23 cellular contexts compared by ENCODE assay signal in the genomic region with DNA sequence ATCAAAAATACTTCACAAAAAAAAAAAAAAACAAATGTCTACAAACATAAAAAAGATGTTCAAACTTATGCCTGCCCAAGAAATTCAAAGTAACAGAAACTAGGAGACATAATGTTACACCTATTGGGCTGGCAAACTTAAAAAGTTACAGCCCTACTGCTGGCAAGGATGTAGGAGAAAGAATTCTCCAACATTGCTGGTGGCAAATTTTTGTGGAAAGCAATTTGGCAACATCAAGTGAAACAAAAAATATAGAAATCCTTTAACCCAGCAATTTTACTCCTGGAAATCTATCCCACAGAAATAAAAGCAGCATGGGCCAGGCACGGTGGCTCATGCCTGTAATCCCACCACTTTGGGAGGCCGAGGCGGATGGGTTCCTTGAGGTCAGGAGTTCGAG.
DNase-seq lines count a peak whose midpoint lies in the region; ATAC-seq and TF ChIP-seq lines count a peak whose summit lies in the region.
"Had no signal": no experiment of that assay in that cellular context is flagged by ENCODE, and none has a peak within 500 bp of the region (broad histone marks: within the 10 kb centered on the region; RNA-seq: fewer than 3 reads in every experiment).

No MANE protein-coding gene starts in this region.

- intact Hi-C loops in MCF 10A (cut with micrococcal nuclease), result no loop called here
- intact Hi-C loops in mammary epithelial cell (cut with micrococcal nuclease), result no loop called here
- intact Hi-C loops in left ventricle myocardium inferior (cut with micrococcal nuclease), result no loop called here
- intact Hi-C loops in posterior vena cava (cut with DNase I), result no loop called here

- H3K9ac ChIP-seq in mammary epithelial cell (ENCODE audit: insufficient read depth, low read length), result no peak overlapping the region
- H3K9ac ChIP-seq: SK-N-SH had no signal

- H3K9me3 ChIP-seq in mammary epithelial cell (replicated peaks; ENCODE audit: insufficient read depth, low read length) (no peaks in the 10 kb centered on the region), left ventricle myocardium inferior (replicated peaks) (peaks cover 3% of the 10 kb centered on the region)
- H3K9me3 ChIP-seq: SK-N-SH had no signal

- H2AFZ ChIP-seq in mammary epithelial cell (ENCODE audit: low read depth, low read length), result no peak overlapping the region

- CTCF ChIA-PET in MCF 10A (lab: Yijun Ruan, JAX), result no interaction called here
- CTCF ChIA-PET in mammary epithelial cell (lab: Charles Lee; ENCODE audit: low non-redundant PET), result no interaction called here

- H3K9me3 Mint-ChIP-seq in MCF 10A (ENCODE audit: unreplicated experiment), result no peaks in the 10 kb centered on the region
- no peaks in the 10 kb centered on the region for H3K9me3 Mint-ChIP-seq in chondrocyte (ENCODE audit: low read depth)
- H3K9me3 Mint-ChIP-seq: CD8-positive, alpha-beta T cell; HFFc6; IgD-negative memory B cell had no signal

- POLR2A ChIA-PET in MCF 10A (lab: Yijun Ruan, JAX), result no interaction called here

- no peaks in the 10 kb centered on the region for H3K36me3 Mint-ChIP-seq in MCF 10A (ENCODE audit: insufficient read depth, unreplicated experiment)
- H3K36me3 Mint-ChIP-seq in chondrocyte (ENCODE audit: low read depth), result no peaks in the 10 kb centered on the region

- no peak overlapping the region for H3K4me3 ChIP-seq in mammary epithelial cell (replicated peaks in 1 of 3; ENCODE audit: insufficient read depth in 1 of 3, low read depth in 2 of 3, low read length in 3 of 3)
- H3K4me3 ChIP-seq in left ventricle myocardium inferior, result no peak overlapping the region

- H3K27me3 Mint-ChIP-seq in MCF 10A (ENCODE audit: insufficient read depth, unreplicated experiment) (no peaks in the 10 kb centered on the region), chondrocyte (ENCODE audit: low read depth) (no peaks in the 10 kb centered on the region)
- H3K27me3 Mint-ChIP-seq: IgD-negative memory B cell had no signal

- in situ Hi-C loops in mammary epithelial cell (cut with MboI; ENCODE audit: low sequenced_read_pairs in 2 of 2), result no loop called here

- H3K4me3 Mint-ChIP-seq in MCF 10A (ENCODE audit: unreplicated experiment), result no peak overlapping the region
- no peak overlapping the region for H3K4me3 Mint-ChIP-seq in chondrocyte (ENCODE audit: unreplicated experiment)
- H3K4me3 Mint-ChIP-seq: CD8-positive, alpha-beta T cell; HFFc6 had no signal

- H3K4me1 Mint-ChIP-seq in MCF 10A (ENCODE audit: insufficient read depth, unreplicated experiment) (peaks cover 4% of the 10 kb centered on the region), chondrocyte (ENCODE audit: low read depth) (peaks cover 18% of the 10 kb centered on the region)

- H4K20me1 ChIP-seq in mammary epithelial cell (ENCODE audit: insufficient read depth, low read length), result no peaks in the 10 kb centered on the region

- no peak overlapping the region for H3K4me2 ChIP-seq in mammary epithelial cell (ENCODE audit: insufficient read depth, low read depth, low read length)
- H3K4me2 ChIP-seq: SK-N-SH had no signal

- H3K4me1 ChIP-seq in mammary epithelial cell (ENCODE audit: insufficient read depth, low read length) (no peaks in the 10 kb centered on the region), left ventricle myocardium inferior (peaks cover 25% of the 10 kb centered on the region)

- H3K27ac ChIP-seq in mammary epithelial cell (ENCODE audit: insufficient read depth, low read depth, low read length) (no peak overlapping the region), left ventricle myocardium inferior (replicated peaks) (no peak overlapping the region)
- H3K27ac ChIP-seq: 22Rv1 had no signal

- dilution Hi-C loops in mammary epithelial cell (cut with HindIII; ENCODE audit: low sequenced_read_pairs), result no loop called here

- DNase-seq in MCF 10A (ENCODE audit: unreplicated experiment) (no peak), mammary epithelial cell (no peak), RPMI7951 (ENCODE audit: low read depth) (peak; percentile 54), chondrocyte (ENCODE audit: low spot score) (no peak), left ventricle myocardium inferior (no peak), posterior vena cava (ENCODE audit: low spot score) (no peak)
- no peak for DNase-seq in NK-92 treated with Interleukin-12 subunit alpha and Interleukin-12 subunit beta, amount 100 ng/mL, for 24 hours (lab: John Stamatoyannopoulos, UW)
- DNase-seq: Calu3; CD8-positive, alpha-beta T cell; H7; HFFc6; Karpas-422; NCI-H1092 treated with DMSO at 0.1 percent for 48 hours; NCI-H146; NCI-H2029 treated with DMSO at 0.1 percent for 48 hours; NCI-H2171 treated with DMSO at 0.1 percent for 48 hours; NCI-H510A; NCI-H748 treated with DMSO at 0.1 percent for 48 hours; SHP77; SK-N-SH had no signal

- BruUV-seq in MCF 10A (replicated peaks; lab: Mats Ljungman, UMichigan) (no TSS peak), mammary epithelial cell (replicated peaks; lab: Mats Ljungman, UMichigan) (no TSS peak)

- 34% methylated on average over 4 of the region's 4 CpGs for WGBS in mammary epithelial cell (ENCODE audit: low coverage, missing lambda C conversion rate)

- TF ChIP-seq CTCF in MCF 10A (IDR thresholded peaks at IDR 0.05; ENCODE audit: unreplicated experiment) (no peak), mammary epithelial cell (conservative IDR thresholded peaks at IDR 0.05 in 1 of 2, IDR thresholded peaks at IDR 0.05 in 1 of 2; ENCODE audit: extremely low read depth in 1 of 2, insufficient read depth in 1 of 2, low read depth in 1 of 2, low read length in 2 of 2) (no peak), chondrocyte (IDR thresholded peaks at IDR 0.05) (no peak), left ventricle myocardium inferior (IDR thresholded peaks at IDR 0.05; ENCODE audit: borderline replicate concordance) (no peak)

- H3K36me3 ChIP-seq in mammary epithelial cell (ENCODE audit: insufficient read depth, low read length), result no peaks in the 10 kb centered on the region
- no peaks in the 10 kb centered on the region for H3K36me3 ChIP-seq in left ventricle myocardium inferior

- no peak for ATAC-seq in HG02840 (IDR thresholded peaks at IDR 0.05; ENCODE audit: low FRiP score, unreplicated experiment)
- ATAC-seq: CD8-positive, alpha-beta T cell had no signal

- H3K79me2 ChIP-seq in mammary epithelial cell (ENCODE audit: insufficient read depth, low read length), result peaks cover 78% of the 10 kb centered on the region

- peak overlapping the region; percentile 54 for H3K27ac Mint-ChIP-seq in MCF 10A (ENCODE audit: low read depth, unreplicated experiment)
- peak overlapping the region; percentile 45 for H3K27ac Mint-ChIP-seq in chondrocyte (ENCODE audit: unreplicated experiment)
- H3K27ac Mint-ChIP-seq: CD8-positive, alpha-beta T cell; HFFc6; IgD-negative memory B cell had no signal

- no peaks in the 10 kb centered on the region for H3K27me3 ChIP-seq in mammary epithelial cell (ENCODE audit: insufficient read depth, low read length)
- H3K27me3 ChIP-seq in left ventricle myocardium inferior (ENCODE audit: low read depth), result no peaks in the 10 kb centered on the region
